16 cellular contexts compared by ENCODE assay signal in genomic region chr2:160423141-160423540, GRCh38.
"Had no signal": no experiment of that assay in that cellular context is flagged by ENCODE, and none has a peak within 500 bp of the region (broad histone marks: within the 10 kb centered on the region; RNA-seq: fewer than 3 reads in every experiment).

No MANE protein-coding gene starts in this region.

- H3K9me3 ChIP-seq: SJCRH30, suprapubic skin had no signal

- H3K27ac ChIP-seq: SJCRH30, suprapubic skin had no signal

- H3K36me3 Mint-ChIP-seq: brain had no signal

- H3K27me3 ChIP-seq: SJCRH30, suprapubic skin had no signal

- H3K4me3 ChIP-seq: SJCRH30, suprapubic skin had no signal

- ATAC-seq: left colon had no signal

- H3K4me3 Mint-ChIP-seq: brain had no signal

- H3K36me3 ChIP-seq: SJCRH30, suprapubic skin had no signal

- H3K9me3 Mint-ChIP-seq: brain; central memory CD8-positive, alpha-beta T cell had no signal

- H3K27me3 Mint-ChIP-seq: central memory CD8-positive, alpha-beta T cell had no signal

- DNase-seq: activated CD4-positive, alpha-beta T cell treated with anti-CD3 and anti-CD28 coated beads, Interleukin-2, amount 50 U/mL, for 1 hour; activated CD4-positive, CD25-positive, alpha-beta regulatory T cell; activated naive CD4-positive, alpha-beta T cell treated with Interleukin-2 at 50 U/mL for 16 hours; amygdala; effector CD8-positive, alpha-beta T cell; head of caudate nucleus; left colon; posterior cingulate gyrus; retina; SJCRH30; stimulated activated CD4-positive, alpha-beta T cell treated with anti-CD3 and anti-CD28 coated beads, Interleukin-4, amount 100 ng/mL, for 24 hours; stimulated activated naive CD4-positive, alpha-beta T cell treated with Interleukin-2 at 50 U/mL for 16 hours; trophoblast cell had no signal
